ENCODE assay signal across 8 cellular contexts in the genomic region with DNA sequence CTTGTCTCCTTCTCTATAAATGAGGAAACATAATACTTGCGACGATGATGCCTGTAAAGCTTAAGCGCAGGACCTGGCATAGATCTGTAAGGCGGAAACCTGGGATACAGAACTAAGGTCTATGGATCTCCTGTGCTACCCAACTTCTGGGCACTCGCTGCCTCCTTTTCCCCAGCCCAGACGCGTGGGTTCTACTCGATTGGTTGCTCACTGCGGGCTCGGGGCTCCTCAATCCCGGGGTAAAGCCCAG. TPM values are rescaled to one million over a fixed set of nuclear protein-coding genes. Genes with fewer than 3 reads are reported as not detected.
A peak's percentile ranks its signal among the peaks of the same experiment; 100 is the strongest.
DNase-seq lines count a peak whose midpoint lies in the region; ATAC-seq and TF ChIP-seq lines count a peak whose summit lies in the region.

No MANE protein-coding gene starts in this region.

- BruUV-seq in Caco-2 (replicated peaks; lab: Mats Ljungman, UMichigan), result TSS peak; percentile 87

- H3T11ph ChIP-seq in H9 (ENCODE audit: low read length), result no peak overlapping the region

- no peak overlapping the region for H4K8ac ChIP-seq in H9 (replicated peaks; ENCODE audit: insufficient read length, low read depth, low read length)
- H4K8ac ChIP-seq in neuronal stem cell (ENCODE audit: low read depth, low read length), result no peak overlapping the region

- peak overlapping the region; percentile 87 for H3K4me2 ChIP-seq in H9 (ENCODE audit: insufficient read depth, insufficient read length, low read length)
- H3K4me2 ChIP-seq in neuronal stem cell (ENCODE audit: insufficient read depth, low read length, poor library complexity, severe bottlenecking), result peak overlapping the region; percentile 72

- peak overlapping the region; percentile 96 for H3K4me3 Mint-ChIP-seq in Caco-2 (ENCODE audit: unreplicated experiment)
- H3K4me3 Mint-ChIP-seq in H9, result peak overlapping the region; percentile 99

- peak overlapping the region; percentile 65 for H3K4me3 ChIP-seq in Caco-2 (ENCODE audit: low read depth, low read length)
- peak overlapping the region; percentile 60 to 84 (median 68) for H3K4me3 ChIP-seq in Peyer's patch
- peak overlapping the region; percentile 96 for H3K4me3 ChIP-seq in epithelial cell of esophagus (ENCODE audit: low read length)
- H3K4me3 ChIP-seq in neuronal stem cell (ENCODE audit: low read length in 2 of 2), result peak overlapping the region; percentile 72 to 84

- no peak for TF ChIP-seq CTCF in Caco-2 (IDR thresholded peaks at IDR 0.05; ENCODE audit: insufficient read depth in 1 of 2, low read depth in 1 of 2, low read length in 1 of 2, severe bottlenecking in 1 of 2, unreplicated experiment in 1 of 2)
- no peak for TF ChIP-seq CTCF in H9 (conservative IDR thresholded peaks at IDR 0.05)
- no peak for TF ChIP-seq CTCF in Peyer's patch (IDR thresholded peaks at IDR 0.05)
- no peak for TF ChIP-seq CTCF in epithelial cell of esophagus (IDR thresholded peaks at IDR 0.05; ENCODE audit: insufficient read depth, low read depth, low read length, missing control alignments)

- H3K9ac ChIP-seq in H9 (ENCODE audit: extremely low read depth, insufficient read length, low read length), result peak overlapping the region; percentile 68
- peak overlapping the region; percentile 96 for H3K9ac ChIP-seq in neuronal stem cell (ENCODE audit: low read depth, low read length, poor library complexity)

- H2BK15ac ChIP-seq in H9 (ENCODE audit: low read depth, low read length) (no peak overlapping the region), neuronal stem cell (ENCODE audit: low read length) (peak overlapping the region; percentile 20)

- H2AK5ac ChIP-seq in H9 (ENCODE audit: insufficient read length, low read length), result no peak overlapping the region
- peak overlapping the region; percentile 53 for H2AK5ac ChIP-seq in neuronal stem cell (ENCODE audit: low read depth, low read length)

- H3K4me1 Mint-ChIP-seq in Caco-2 (ENCODE audit: low read depth, unreplicated experiment), result peaks cover 25% of the 10 kb centered on the region
- peaks cover 14 to 18% of the 10 kb centered on the region in 2 experiments for H3K4me1 Mint-ChIP-seq in H9

- H3K36me3 ChIP-seq in Caco-2 (ENCODE audit: control insufficient read depth, insufficient read depth, low read length), result peaks cover 2% of the 10 kb centered on the region
- peaks cover 0 to 28% (median 0%) of the 10 kb centered on the region in 3 donors for H3K36me3 ChIP-seq in Peyer's patch
- peaks cover 21 to 34% of the 10 kb centered on the region in 2 donors for H3K36me3 ChIP-seq in neuronal stem cell (replicated peaks in 1 of 2; ENCODE audit: control insufficient read depth in 2 of 2, insufficient read depth in 2 of 2, low read length in 2 of 2)

- H3K18ac ChIP-seq in H9 (ENCODE audit: insufficient read length, low read depth, low read length) (no peak overlapping the region), neuronal stem cell (ENCODE audit: low read length) (peak overlapping the region; percentile 84)

- peaks cover 49% of the 10 kb centered on the region for H3K36me3 Mint-ChIP-seq in Caco-2 (ENCODE audit: insufficient read depth, unreplicated experiment)
- peaks cover 32 to 41% (median 39%) of the 10 kb centered on the region in 3 experiments for H3K36me3 Mint-ChIP-seq in H9 (ENCODE audit: insufficient read depth in 1 of 3, low read depth in 3 of 3)

- peak overlapping the region; percentile 36; the same call in 1 of the 2 replicates for H3K14ac ChIP-seq in H9 (ENCODE audit: insufficient read depth, low read length)
- H3K14ac ChIP-seq in neuronal stem cell (ENCODE audit: low read length), result no peak overlapping the region

- H2BK5ac ChIP-seq in H9 (ENCODE audit: insufficient read length, low read length), result no peak overlapping the region
- no peak overlapping the region for H2BK5ac ChIP-seq in neuronal stem cell (ENCODE audit: low read length)

- H3K79me2 ChIP-seq in H9 (ENCODE audit: insufficient read depth, low read length), result peaks cover 8% of the 10 kb centered on the region; the same call in 1 of the 2 replicates

- no peak overlapping the region for H3K27ac ChIP-seq in H9 (ENCODE audit: insufficient read length, low read depth, low read length)
- peak overlapping the region; percentile 88 to 94 (median 93) for H3K27ac ChIP-seq in Peyer's patch
- peak overlapping the region; percentile 66 for H3K27ac ChIP-seq in neuronal stem cell (replicated peaks; ENCODE audit: low read length)

- H3K27me3 Mint-ChIP-seq in Caco-2 (ENCODE audit: insufficient read depth, unreplicated experiment) (no peaks in the 10 kb centered on the region), H9 (ENCODE audit: low read depth) (no peaks in the 10 kb centered on the region; the same call in 1 of the 2 replicates)

- no peak overlapping the region for H2AFZ ChIP-seq in H9 (ENCODE audit: low read length)
- peak overlapping the region; percentile 88 for H2AFZ ChIP-seq in neuronal stem cell (ENCODE audit: low read length)

- POLR2A ChIA-PET in Caco-2 (lab: Charles Lee), result interaction anchor here (0.5 to 1.8 kb wide), 13 partner anchors 9 to 1121 kb away, joined by 3 to 21 read pairs (median 4); a partner anchor contains a TSS

- H2BK120ac ChIP-seq in H9 (ENCODE audit: low read depth, low read length, poor library complexity, severe bottlenecking), result no peak overlapping the region
- peak overlapping the region; percentile 16 for H2BK120ac ChIP-seq in neuronal stem cell (ENCODE audit: low read depth, low read length)

- H4K91ac ChIP-seq in H9 (ENCODE audit: insufficient read length, low read depth, low read length) (no peak overlapping the region), neuronal stem cell (ENCODE audit: low read depth, low read length, poor library complexity) (no peak overlapping the region)

- no CpG with 5 or more reads among the region's 11 CpGs for WGBS in H9 (ENCODE audit: extremely low coverage, insufficient read length, low lambda C conversion rate)
- no CpG with 5 or more reads among the region's 11 CpGs for WGBS in neuronal stem cell (ENCODE audit: extremely low coverage in 2 of 2, insufficient read length in 2 of 2, insufficient replicate concordance in 1 of 2), 2 donors

- H2BK12ac ChIP-seq in H9 (ENCODE audit: insufficient read length, low read depth, low read length) (no peak overlapping the region), neuronal stem cell (ENCODE audit: low read length) (no peak overlapping the region)

- H3K79me1 ChIP-seq in H9 (ENCODE audit: insufficient read depth, low read depth, low read length, poor library complexity, severe bottlenecking) (peaks cover 5% of the 10 kb centered on the region), neuronal stem cell (ENCODE audit: low read depth, low read length) (peaks cover 13% of the 10 kb centered on the region)

- intact Hi-C loops in Caco-2 (cut with micrococcal nuclease; ENCODE audit: unreplicated experiment), result loop anchor here (2.0 to 5.0 kb wide), 2 partner anchors 26 to 73 kb away; a partner anchor contains a TSS

- ATAC-seq in HG03469 (IDR thresholded peaks at IDR 0.05; ENCODE audit: unreplicated experiment) (no peak), esophagus mucosa (no peak)

- no peak overlapping the region for H2BK20ac ChIP-seq in H9 (ENCODE audit: low read depth, low read length, poor library complexity, severe bottlenecking)

- H3K27me3 ChIP-seq in Caco-2 (replicated peaks; ENCODE audit: control insufficient read depth, insufficient read depth, low read length) (no peaks in the 10 kb centered on the region), H9 (ENCODE audit: insufficient read depth, low read length) (no peaks in the 10 kb centered on the region; the same call in none of the 2 replicates), Peyer's patch (no peaks in the 10 kb centered on the region), neuronal stem cell (ENCODE audit: control insufficient read depth in 3 of 3, insufficient read depth in 3 of 3, low read depth in 1 of 3, low read length in 3 of 3) (no peaks in the 10 kb centered on the region)

- H3K9me3 Mint-ChIP-seq in Caco-2 (ENCODE audit: unreplicated experiment) (no peaks in the 10 kb centered on the region), H9 (0 out of 5 replicates have a peak, but pooled peaks cover 0 to 4% of the 10 kb centered on the region in 2 experiments)

- H3K27ac Mint-ChIP-seq in Caco-2 (ENCODE audit: unreplicated experiment) (peak overlapping the region; percentile 96), H9 (peak overlapping the region; percentile 71 to 98 (median 98); a peak in 6 of 7 replicates)

- no peaks in the 10 kb centered on the region for H3K9me3 ChIP-seq in Caco-2
- H3K9me3 ChIP-seq in H9 (ENCODE audit: control insufficient read depth, low read depth, low read length), result no peaks in the 10 kb centered on the region
- no peaks in the 10 kb centered on the region for H3K9me3 ChIP-seq in Peyer's patch
- no peaks in the 10 kb centered on the region for H3K9me3 ChIP-seq in neuronal stem cell (replicated peaks in 1 of 2; ENCODE audit: control insufficient read depth in 2 of 2, insufficient read depth in 1 of 2, low read depth in 1 of 2, low read length in 2 of 2)

- no peak overlapping the region for H3K56ac ChIP-seq in H9 (ENCODE audit: insufficient read length, low read depth, low read length)

- no peaks in the 10 kb centered on the region for H4K20me1 ChIP-seq in H9 (ENCODE audit: control insufficient read depth, insufficient read depth, insufficient read length)

- peaks cover 4% of the 10 kb centered on the region for H3K23me2 ChIP-seq in H9 (ENCODE audit: insufficient read length, low read depth, low read length, poor library complexity, severe bottlenecking)

- H3K23ac ChIP-seq in H9 (ENCODE audit: insufficient read length, low read depth, low read length) (no peak overlapping the region), neuronal stem cell (ENCODE audit: low read depth, low read length, poor library complexity) (peak overlapping the region; percentile 94)

- H3K4me1 ChIP-seq in Caco-2, result peaks cover 6% of the 10 kb centered on the region; the same call in 1 of the 2 replicates
- peaks cover 7% of the 10 kb centered on the region; the same call in 1 of the 2 replicates for H3K4me1 ChIP-seq in H9 (ENCODE audit: insufficient read depth, low read length)
- peaks cover 0 to 20% (median 9%) of the 10 kb centered on the region in 4 donors for H3K4me1 ChIP-seq in Peyer's patch
- peaks cover 5 to 8% of the 10 kb centered on the region in 2 donors for H3K4me1 ChIP-seq in neuronal stem cell (ENCODE audit: control insufficient read depth in 2 of 2, insufficient read depth in 1 of 2, low read depth in 1 of 2, low read length in 2 of 2)

- CTCF ChIA-PET in Caco-2 (lab: Charles Lee), result interaction anchor here (0.5 to 2.2 kb wide), 25 partner anchors 9 to 1206 kb away, joined by 3 to 73 read pairs (median 5); a partner anchor contains a TSS

- H3K4ac ChIP-seq in H9 (ENCODE audit: low read depth, low read length) (no peak overlapping the region), neuronal stem cell (ENCODE audit: low read length) (no peak overlapping the region)

- TF ChIP-seq POLR2A in Peyer's patch (IDR thresholded peaks at IDR 0.05), result no peak

- no peak overlapping the region for H4K5ac ChIP-seq in H9 (ENCODE audit: insufficient read length, low read depth, low read length)

- DNase-seq in Caco-2 (no peak), H9 (no peak), Peyer's patch (no peak), epithelial cell of esophagus (ENCODE audit: low read depth) (no peak), neuronal stem cell (ENCODE audit: low spot score) (no peak)
- no peak for DNase-seq in activated effector memory CD4-positive, alpha-beta T cell treated with Interleukin-2 at 50 U/mL for 16 hours

RNA-seq across cellular contexts. Expression of a gene that starts 0.6 kb away (rescaled TPM):
- total RNA-seq in Caco-2 (2022) (183 and 196 TPM in 2 replicates), H9 (2021) (111 and 119 TPM in 2 replicates), Peyer's patch (10 to 100 TPM; 74.4 to 97.9 (median 90.0) TPM), esophagus mucosa (56.7 TPM)
- polyA plus RNA-seq in neuronal stem cell (2013, experiment 1 of 2), result 53.0 TPM
- 55.0 TPM for polyA plus RNA-seq in neuronal stem cell (2013, experiment 2 of 2)

RNA-seq across cellular contexts. Expression of a gene that starts 26.5 kb away (rescaled TPM):
- total RNA-seq in Caco-2 (2022), result 0.98 and 1.0 TPM in 2 replicates
- 1.7 and 1.8 TPM in 2 replicates for total RNA-seq in H9 (2021)
- total RNA-seq in Peyer's patch, result 1 to 10 TPM; 3.0 to 5.5 (median 4.8) TPM
- polyA plus RNA-seq in neuronal stem cell (2013, experiment 1 of 2), result 0.93 TPM
- polyA plus RNA-seq in neuronal stem cell (2013, experiment 2 of 2), result 0.83 TPM
- 1.3 TPM for total RNA-seq in esophagus mucosa

RNA-seq across cellular contexts. Expression of a gene that starts 35.9 kb away (rescaled TPM):
- total RNA-seq in Caco-2 (2022) (0.16 and 0.26 TPM in 2 replicates), H9 (2021) (0.13 and 0.15 TPM in 2 replicates), Peyer's patch (1,000 to 10,000 TPM in 3 of 4 donors, 100 to 1,000 TPM in 1; 563 to 4,025 (median 1,224) TPM), esophagus mucosa (25.7 TPM)
- polyA plus RNA-seq in neuronal stem cell (2013, experiment 1 of 2), result 0.28 TPM
- 0.29 TPM for polyA plus RNA-seq in neuronal stem cell (2013, experiment 2 of 2)

Comparison
In these comparisons a context has a peak if more than half of its experiments do, and no peak if none do; other contexts are left out.
1. RNA of a gene that starts 35.9 kb away (total RNA-seq): 563 to 4,025 TPM in Peyer's patch and 25.7 TPM in esophagus mucosa (single experiment); 0.16 to 0.26 TPM in Caco-2 and 0.13 to 0.15 TPM in H9; every median in the first group is over 10 times any median in the second.
2. Peak in every context shown above with its lines, with median percentiles within 50 percentile points of each other: H3K4me3 ChIP-seq.